In genomic region chr2:195542067-195542466, GRCh38 we compare ENCODE assay signal across 14 cellular contexts.
DNase-seq lines count a peak whose midpoint lies in the region; ATAC-seq lines count a peak whose summit lies in the region.
"Had no signal": no experiment of that assay in that cellular context is flagged by ENCODE, and none has a peak within 500 bp of the region (broad histone marks: within the 10 kb centered on the region; RNA-seq: fewer than 3 reads in every experiment).

No MANE protein-coding gene starts in this region.

- peaks cover 21% of the 10 kb centered on the region for H3K9me3 Mint-ChIP-seq in activated naive CD4-positive, alpha-beta T cell treated with anti-CD3 and anti-CD28 coated beads, Interleukin-2, amount 50 U/mL, for 24 hours
- peaks cover 15% of the 10 kb centered on the region for H3K9me3 Mint-ChIP-seq in activated CD4-positive, alpha-beta memory T cell treated with anti-CD3 and anti-CD28 coated beads, Interleukin-2, amount 10 ng/mL, durations not matched to agents 7 days and 5 days
- peaks cover 9% of the 10 kb centered on the region for H3K9me3 Mint-ChIP-seq in activated naive CD8-positive, alpha-beta T cell treated with anti-CD3 and anti-CD28 coated beads, Interleukin-2, amount 10 ng/mL, durations not matched to agents 7 days and 5 days

- DNase-seq in activated naive CD4-positive, alpha-beta T cell (lab: John Stamatoyannopoulos, UW), result no peak
- DNase-seq in activated CD4-positive, alpha-beta memory T cell treated with anti-CD3 and anti-CD28 coated beads, Interleukin-2, amount 10 ng/mL, durations not matched to agents 7 days and 5 days, result no peak
- DNase-seq in activated naive CD8-positive, alpha-beta T cell treated with anti-CD3 and anti-CD28 coated beads, Interleukin-2, amount 10 ng/mL, durations not matched to agents 7 days and 5 days, result no peak
- DNase-seq in DMS53 (lab: John Stamatoyannopoulos, UW), result no peak
- DNase-seq in pons (ENCODE audit: low spot score), result no peak
- DNase-seq in NCI-H510A (lab: John Stamatoyannopoulos, UW), result no peak
- DNase-seq: Calu3, DMS79, NCI-H146, NCI-H2081, NCI-H510A treated with DMSO at 0.1 percent for 48 hours, NCI-H82 had no signal

- POLR2A ChIA-PET in activated CD4-positive, alpha-beta memory T cell treated with anti-CD3 and anti-CD28 coated beads, Interleukin-2, amount 10 ng/mL, durations not matched to agents 7 days and 5 days (lab: Charles Lee), result interaction anchor here (1.2 to 20.0 kb wide), 7 partner anchors 7 to 618 kb away, joined by 3 to 824 read pairs (median 22); partner anchors contain the start of gene SLC39A10
- POLR2A ChIA-PET in activated naive CD8-positive, alpha-beta T cell treated with anti-CD3 and anti-CD28 coated beads, Interleukin-2, amount 10 ng/mL, durations not matched to agents 7 days and 5 days (lab: Charles Lee), result interaction anchor here (1.3 to 13.9 kb wide), 7 partner anchors 8 to 115 kb away, joined by 3 to 346 read pairs (median 7); partner anchors contain the start of gene SLC39A10

- peaks cover 18% of the 10 kb centered on the region for H3K36me3 Mint-ChIP-seq in activated naive CD4-positive, alpha-beta T cell treated with anti-CD3 and anti-CD28 coated beads, Interleukin-2, amount 50 U/mL, for 24 hours
- peaks cover 50% of the 10 kb centered on the region for H3K36me3 Mint-ChIP-seq in activated CD4-positive, alpha-beta memory T cell treated with anti-CD3 and anti-CD28 coated beads, Interleukin-2, amount 10 ng/mL, durations not matched to agents 7 days and 5 days (ENCODE audit: low read depth)
- peaks cover 52% of the 10 kb centered on the region for H3K36me3 Mint-ChIP-seq in activated naive CD8-positive, alpha-beta T cell treated with anti-CD3 and anti-CD28 coated beads, Interleukin-2, amount 10 ng/mL, durations not matched to agents 7 days and 5 days

- H3K27ac Mint-ChIP-seq in activated naive CD4-positive, alpha-beta T cell treated with anti-CD3 and anti-CD28 coated beads, Interleukin-2, amount 50 U/mL, for 24 hours, result peak overlapping the region; percentile 59
- H3K27ac Mint-ChIP-seq in activated CD4-positive, alpha-beta memory T cell treated with anti-CD3 and anti-CD28 coated beads, Interleukin-2, amount 10 ng/mL, durations not matched to agents 7 days and 5 days, result peak overlapping the region; percentile 87
- H3K27ac Mint-ChIP-seq in activated naive CD8-positive, alpha-beta T cell treated with anti-CD3 and anti-CD28 coated beads, Interleukin-2, amount 10 ng/mL, durations not matched to agents 7 days and 5 days, result peak overlapping the region; percentile 85

- H3K27me3 Mint-ChIP-seq in activated naive CD4-positive, alpha-beta T cell treated with anti-CD3 and anti-CD28 coated beads, Interleukin-2, amount 50 U/mL, for 24 hours, result no peaks in the 10 kb centered on the region
- no peaks in the 10 kb centered on the region for H3K27me3 Mint-ChIP-seq in activated CD4-positive, alpha-beta memory T cell treated with anti-CD3 and anti-CD28 coated beads, Interleukin-2, amount 10 ng/mL, durations not matched to agents 7 days and 5 days
- no peaks in the 10 kb centered on the region for H3K27me3 Mint-ChIP-seq in activated naive CD8-positive, alpha-beta T cell treated with anti-CD3 and anti-CD28 coated beads, Interleukin-2, amount 10 ng/mL, durations not matched to agents 7 days and 5 days

- peak; percentile 10 for ATAC-seq in activated naive CD8-positive, alpha-beta T cell treated with anti-CD3 and anti-CD28 coated beads, Interleukin-2, amount 10 ng/mL, durations not matched to agents 7 days and 5 days (ENCODE audit: low read depth)
- ATAC-seq: HepG2 had no signal

- H3K4me3 Mint-ChIP-seq in activated naive CD4-positive, alpha-beta T cell treated with anti-CD3 and anti-CD28 coated beads, Interleukin-2, amount 50 U/mL, for 24 hours, result no peak overlapping the region
- H3K4me3 Mint-ChIP-seq in activated CD4-positive, alpha-beta memory T cell treated with anti-CD3 and anti-CD28 coated beads, Interleukin-2, amount 10 ng/mL, durations not matched to agents 7 days and 5 days, result no peak overlapping the region
- H3K4me3 Mint-ChIP-seq in activated naive CD8-positive, alpha-beta T cell treated with anti-CD3 and anti-CD28 coated beads, Interleukin-2, amount 10 ng/mL, durations not matched to agents 7 days and 5 days, result no peak overlapping the region

- H3K4me1 Mint-ChIP-seq in activated naive CD4-positive, alpha-beta T cell treated with anti-CD3 and anti-CD28 coated beads, Interleukin-2, amount 50 U/mL, for 24 hours, result peaks cover 77% of the 10 kb centered on the region
- H3K4me1 Mint-ChIP-seq in activated CD4-positive, alpha-beta memory T cell treated with anti-CD3 and anti-CD28 coated beads, Interleukin-2, amount 10 ng/mL, durations not matched to agents 7 days and 5 days, result peaks cover 85% of the 10 kb centered on the region
- peaks cover 54% of the 10 kb centered on the region for H3K4me1 Mint-ChIP-seq in activated naive CD8-positive, alpha-beta T cell treated with anti-CD3 and anti-CD28 coated beads, Interleukin-2, amount 10 ng/mL, durations not matched to agents 7 days and 5 days

- CTCF ChIA-PET in activated CD4-positive, alpha-beta memory T cell treated with anti-CD3 and anti-CD28 coated beads, Interleukin-2, amount 10 ng/mL, durations not matched to agents 7 days and 5 days (lab: Charles Lee), result interaction anchor here (1.2 to 3.3 kb wide), 5 partner anchors 8 to 118 kb away, joined by 4 to 25 read pairs (median 9); partner anchors contain the start of gene SLC39A10
